In genomic region chr4:22457348-22457747, GRCh38 we compare ENCODE assay signal across 1 cellular context.
TF ChIP-seq lines count a peak whose summit lies in the region.

No MANE protein-coding gene starts in this region.

TF ChIP-seq in HepG2, 621 proteins besides CTCF, POLR2A, EP300 and RAD21:
- TF ChIP-seq SRF (IDR thresholded peaks at IDR 0.05; ENCODE audit: low read depth, low read length) (no peak), NFATC3 (CRISPR knock-in tag; IDR thresholded peaks at IDR 0.05) (no peak), ZNF18 (CRISPR knock-in tag; IDR thresholded peaks at IDR 0.05; ENCODE audit: insufficient replicate concordance) (no peak), PHF5A (CRISPR knock-in tag; IDR thresholded peaks at IDR 0.05; ENCODE audit: low read depth, unreplicated experiment) (no peak), CCDC6 (CRISPR knock-in tag; IDR thresholded peaks at IDR 0.05) (no peak), NR1H2 (CRISPR knock-in tag; IDR thresholded peaks at IDR 0.05; ENCODE audit: borderline replicate concordance, low read depth) (no peak)
